ENCODE assay signal across 8 cellular contexts in the genomic region with DNA sequence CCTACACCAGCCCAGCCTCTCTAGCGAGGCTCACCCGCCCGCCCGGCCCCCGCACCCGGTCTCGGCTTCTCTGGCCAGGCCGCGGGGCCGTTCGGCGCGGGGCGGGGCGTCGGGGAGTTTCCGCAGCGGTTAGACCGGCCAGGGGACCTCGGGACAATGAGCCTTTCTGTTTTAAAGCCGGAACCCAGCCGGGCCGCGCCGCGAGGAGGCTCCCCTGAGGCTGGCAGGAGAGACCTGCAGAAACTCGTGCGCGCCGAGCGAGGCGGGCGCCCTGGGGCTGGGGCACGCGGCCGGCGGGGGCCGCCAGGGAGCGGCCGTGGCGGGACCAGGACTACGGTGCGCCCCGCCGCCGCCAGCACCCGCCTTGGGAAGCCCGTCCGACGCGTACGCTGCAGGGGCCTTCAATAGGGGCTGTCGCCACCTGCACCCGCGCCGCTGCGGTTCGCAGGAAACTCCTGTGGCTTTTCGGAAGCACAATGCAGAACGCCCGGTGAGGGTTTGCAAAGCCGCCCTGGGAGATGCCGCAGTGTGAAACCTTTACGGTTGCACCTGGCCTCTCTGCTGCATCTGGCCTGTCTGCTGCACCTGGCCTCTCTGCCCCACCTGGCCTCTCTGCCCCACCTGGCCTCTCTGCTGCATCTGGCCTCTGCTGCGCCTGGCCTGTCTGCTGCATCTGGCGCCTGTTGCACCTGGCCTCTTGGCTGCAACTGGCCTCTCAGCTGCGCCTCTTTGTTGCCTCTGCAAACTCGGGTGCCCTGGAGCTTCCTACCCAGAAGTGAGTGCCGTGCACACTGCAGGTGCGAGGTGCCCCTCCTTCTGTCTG.
DNase-seq lines count a peak whose midpoint lies in the region; ATAC-seq and TF ChIP-seq lines count a peak whose summit lies in the region.

No MANE protein-coding gene starts in this region.

- whole genome bisulfite sequencing in heart right ventricle, 2 donors, result 9 to 10% methylated on average over 62 to 70 of the region's 70 CpGs
- 8% methylated on average over 40 of the region's 70 CpGs for WGBS in prostate gland

- H3K27ac ChIP-seq in RWPE2 (ENCODE audit: poor library complexity, severe bottlenecking), result no peak overlapping the region
- H3K27ac ChIP-seq in heart right ventricle, result peak overlapping the region in 9 of 10 donors; percentile 30 to 75 (median 58)
- H3K27ac ChIP-seq in prostate gland, result peak overlapping the region; percentile 46 to 55
- no peak overlapping the region for H3K27ac ChIP-seq in OCI-LY7 (ENCODE audit: low read depth, low read length, poor library complexity, severe bottlenecking)

- no peak for TF ChIP-seq POLR2A in prostate gland (IDR thresholded peaks at IDR 0.05)

- no peaks in the 10 kb centered on the region for H3K79me2 ChIP-seq in OCI-LY7 (ENCODE audit: insufficient read depth, low read depth, low read length)

- DNase-seq in COLO829 (ENCODE audit: low spot score) (peak; percentile 70), HPDE6-E6E7 (ENCODE audit: extremely low spot score) (peak; percentile 68), RWPE2 (ENCODE audit: low spot score) (no peak), heart right ventricle (peak; percentile 65 to 75), prostate gland (ENCODE audit: low spot score) (peak; percentile 79), OCI-LY7 (ENCODE audit: low spot score) (no peak)
- peak; percentile 35 for DNase-seq in activated naive CD4-positive, alpha-beta T cell treated with anti-CD3 and anti-CD28 coated beads, Interleukin-2, amount 50 U/mL, for 16 hours

- peak; percentile 67 for ATAC-seq in GM21360 (IDR thresholded peaks at IDR 0.05; ENCODE audit: unreplicated experiment)
- ATAC-seq in RWPE2 (ENCODE audit: low read depth), result peak; percentile 81
- ATAC-seq in heart right ventricle, result peak; percentile 64 to 84 (median 79)

- H3K4me2 ChIP-seq in OCI-LY7 (ENCODE audit: low read length), result no peak overlapping the region

- no peaks in the 10 kb centered on the region for H3K9me2 ChIP-seq in OCI-LY7 (ENCODE audit: insufficient read depth, low read length)

- H3K4me1 ChIP-seq in RWPE2 (ENCODE audit: insufficient read depth, poor library complexity, severe bottlenecking) (no peaks in the 10 kb centered on the region), heart right ventricle (peaks cover 0 to 18% (median 7%) of the 10 kb centered on the region in 9 donors), prostate gland (replicated peaks) (no peaks in the 10 kb centered on the region), OCI-LY7 (ENCODE audit: insufficient read depth, low read length, poor library complexity, severe bottlenecking) (no peaks in the 10 kb centered on the region)

- intact Hi-C loops in heart right ventricle (cut with DNase I), result loop anchor here in 3 of 10 donors (5.0 to 10.0 kb wide), 3 partner anchors 74 to 442 kb away; no protein-coding TSS in a partner anchor
- intact Hi-C loops in prostate gland (cut with DNase I), result no loop called here
- intact Hi-C loops in OCI-LY7 (cut with micrococcal nuclease; ENCODE audit: unreplicated experiment), result no loop called here

- no peaks in the 10 kb centered on the region for H4K20me1 ChIP-seq in OCI-LY7 (ENCODE audit: insufficient read depth, low read length)

- H3K36me3 ChIP-seq in RWPE2 (ENCODE audit: low read depth) (no peaks in the 10 kb centered on the region), heart right ventricle (no peaks in the 10 kb centered on the region), prostate gland (no peaks in the 10 kb centered on the region), OCI-LY7 (ENCODE audit: insufficient read depth, low read length) (no peaks in the 10 kb centered on the region)

- H3K9me3 ChIP-seq in RWPE2 (ENCODE audit: severe bottlenecking), result no peaks in the 10 kb centered on the region
- peaks cover 0 to 5% (median 0%) of the 10 kb centered on the region in 11 donors for H3K9me3 ChIP-seq in heart right ventricle
- H3K9me3 ChIP-seq in prostate gland, result no peaks in the 10 kb centered on the region
- H3K9me3 ChIP-seq in OCI-LY7 (ENCODE audit: low read length), result no peaks in the 10 kb centered on the region

- H3K27me3 ChIP-seq in RWPE2 (ENCODE audit: insufficient read depth, poor library complexity, severe bottlenecking), result no peaks in the 10 kb centered on the region
- peaks cover 0 to 6% (median 0%) of the 10 kb centered on the region in 7 donors for H3K27me3 ChIP-seq in heart right ventricle
- H3K27me3 ChIP-seq in prostate gland (replicated peaks; ENCODE audit: insufficient read depth), result no peaks in the 10 kb centered on the region

- H2AFZ ChIP-seq in OCI-LY7 (ENCODE audit: low read length), result no peak overlapping the region

- H3K4me3 ChIP-seq in RWPE2 (ENCODE audit: severe bottlenecking) (peak overlapping the region; percentile 32), heart right ventricle (peak overlapping the region; percentile 41 to 66 (median 58)), prostate gland (peak overlapping the region; percentile 31 to 45), OCI-LY7 (ENCODE audit: low read depth, low read length, poor library complexity, severe bottlenecking) (no peak overlapping the region)

- POLR2A ChIA-PET in OCI-LY7 (lab: Charles Lee), result no interaction called here

- no TSS peak for BruUV-seq in OCI-LY7 (replicated peaks; lab: Mats Ljungman, UMichigan)

- CTCF ChIA-PET in OCI-LY7 (lab: Charles Lee; ENCODE audit: unreplicated experiment), result no interaction called here

- TF ChIP-seq CTCF in RWPE2 (IDR thresholded peaks at IDR 0.05; ENCODE audit: poor library complexity, severe bottlenecking) (peak; percentile 37), heart right ventricle (IDR thresholded peaks at IDR 0.05) (peak in 2 of 9 donors; percentile 24 to 47), prostate gland (IDR thresholded peaks at IDR 0.05) (peak in 1 of 4 experiments; percentile 10), OCI-LY7 (conservative IDR thresholded peaks at IDR 0.05; ENCODE audit: low read length) (no peak)

Comparison
In these comparisons a context has a peak if more than half of its experiments do, and no peak if none do; other contexts are left out.
1. DNase-seq: peak in COLO829 (single experiment), HPDE6-E6E7 (single experiment), activated naive CD4-positive, alpha-beta T cell treated with anti-CD3 and anti-CD28 coated beads, Interleukin-2, amount 50 U/mL, for 16 hours (single experiment), heart right ventricle (2 of 2) and prostate gland (single experiment); none in RWPE2 (single experiment) and OCI-LY7 (single experiment).
2. H3K27ac ChIP-seq: peak in heart right ventricle (9 of 10) and prostate gland (2 of 2); none in RWPE2 (single experiment) and OCI-LY7 (single experiment).
3. Peak in every context shown above with its lines, with median percentiles within 50 percentile points of each other: ATAC-seq.